10 cellular contexts compared by ENCODE assay signal in genomic region chr17:73802314-73802713, GRCh38.
"Had no signal": no experiment of that assay in that cellular context is flagged by ENCODE, and none has a peak within 500 bp of the region (broad histone marks: within the 10 kb centered on the region; RNA-seq: fewer than 3 reads in every experiment).

No MANE protein-coding gene starts in this region.

- H3K27ac ChIP-seq: esophagus muscularis mucosa, thyroid gland had no signal

- H3K9me3 ChIP-seq: thyroid gland had no signal

- ATAC-seq: left ventricle myocardium superior; stimulated activated naive B cell treated with anti-CD40 and anti-IgM and Interleukin-4, amounts not matched to agents 10 μg/mL and 1 μg/mL and 100 μg/mL, for 72 hours had no signal

- DNase-seq: activated CD4-positive, alpha-beta T cell treated with anti-CD3 and anti-CD28 coated beads, Interleukin-2, amount 50 U/mL, for 48 hours; activated gamma-delta T cell; effector memory CD4-positive, alpha-beta T cell; immature natural killer cell; left ventricle myocardium superior; occipital lobe; retina; stimulated activated naive B cell treated with anti-CD40 and anti-IgM and Interleukin-4, amounts not matched to agents 10 μg/mL and 1 μg/mL and 100 μg/mL, for 72 hours; thyroid gland had no signal

- H3K4me1 ChIP-seq: esophagus muscularis mucosa had no signal

- H3K4me3 ChIP-seq: esophagus muscularis mucosa, thyroid gland had no signal

- H3K27me3 ChIP-seq: thyroid gland had no signal

- H3K36me3 ChIP-seq: esophagus muscularis mucosa, thyroid gland had no signal
